In genomic region chr11:111913031-111913861, GRCh38 we compare ENCODE assay signal across 1 cellular context.
TF ChIP-seq lines count a peak whose summit lies in the region.

No MANE protein-coding gene starts in this region.

TF ChIP-seq in WTC11, 78 proteins besides CTCF, POLR2A, EP300 and RAD21 (continued from another document):
- peak; percentile 60; the same call in 1 of the 2 replicates for TF ChIP-seq PRDM15 (CRISPR knock-in tag; IDR thresholded peaks at IDR 0.05)
- no peak for TF ChIP-seq JAZF1 (CRISPR knock-in tag; IDR thresholded peaks at IDR 0.05)
- TF ChIP-seq USF2 (CRISPR knock-in tag; IDR thresholded peaks at IDR 0.05), result no peak
